In genomic region chr17:48215583-48216139, GRCh38 we compare ENCODE assay signal across 8 cellular contexts.
DNase-seq lines count a peak whose midpoint lies in the region; ATAC-seq and TF ChIP-seq lines count a peak whose summit lies in the region.

No MANE protein-coding gene starts in this region.

- H3K4me3 ChIP-seq in neural progenitor cell = no peak overlapping the region

- H3K4me1 Mint-ChIP-seq in neural progenitor cell = peaks cover 13% of the 10 kb centered on the region

- H2AFZ ChIP-seq in neural progenitor cell (replicated peaks) = no peak overlapping the region

- peak overlapping the region; percentile 70 for H3K27ac Mint-ChIP-seq in neural progenitor cell

- H4K20me1 ChIP-seq in neural progenitor cell (ENCODE audit: low read depth) = no peaks in the 10 kb centered on the region

- no peaks in the 10 kb centered on the region for H3K9me3 ChIP-seq in neural progenitor cell (ENCODE audit: low read depth)

- DNase-seq in AG08395 (ENCODE audit: low spot score) (peak; percentile 77), GM13977 (ENCODE audit: low spot score) (no peak), NCI-H460 (ENCODE audit: extremely low read depth, low read depth) (peak; percentile 30), cerebellar cortex (ENCODE audit: low spot score) (peak; percentile 4), neural progenitor cell (ENCODE audit: low spot score) (peak; percentile 61), activated gamma-delta T cell treated with Interleukin-2 at 50 U/mL for 16 hours (no peak)

- peaks cover 2% of the 10 kb centered on the region for H3K27me3 Mint-ChIP-seq in neural progenitor cell (ENCODE audit: insufficient read depth, low read depth)

- H3K36me3 Mint-ChIP-seq in neural progenitor cell = no peaks in the 10 kb centered on the region

- H3F3A ChIP-seq in neural progenitor cell (ENCODE audit: low read depth) = no peaks in the 10 kb centered on the region

- no peaks in the 10 kb centered on the region for H3K9me3 Mint-ChIP-seq in neural progenitor cell

- H3K27ac ChIP-seq in neural progenitor cell = no peak overlapping the region

- in situ Hi-C loops in GM13977 (cut with MboI; ENCODE audit: low pct_unique_long_range_greater_than_20kb, low sequenced_read_pairs, unreplicated experiment) = no loop called here

- H3K36me3 ChIP-seq in neural progenitor cell = no peaks in the 10 kb centered on the region

- no peaks in the 10 kb centered on the region for H3K79me2 ChIP-seq in neural progenitor cell (ENCODE audit: low read depth)

- no peak overlapping the region for H3K9ac ChIP-seq in neural progenitor cell

- ATAC-seq in HG03135 (IDR thresholded peaks at IDR 0.05; ENCODE audit: unreplicated experiment) (no peak), GM21825 (IDR thresholded peaks at IDR 0.05; ENCODE audit: unreplicated experiment) (no peak)

- peaks cover 43% of the 10 kb centered on the region for H3K27me3 ChIP-seq in neural progenitor cell

- no peak overlapping the region for H3K4me2 ChIP-seq in neural progenitor cell

- TF ChIP-seq CTCF in GM13977 (IDR thresholded peaks at IDR 0.05; ENCODE audit: extremely low read depth, insufficient read depth, missing control alignments) (peak; percentile 52), neural progenitor cell (IDR thresholded peaks at IDR 0.05) (peak; percentile 55)

- no peak overlapping the region for H3K4me3 Mint-ChIP-seq in neural progenitor cell

- H3K4me1 ChIP-seq in neural progenitor cell = peaks cover 5% of the 10 kb centered on the region

Comparison
In these comparisons a context has a peak if more than half of its experiments do, and no peak if none do; other contexts are left out.
1. DNase-seq: peak in AG08395 (single experiment), NCI-H460 (single experiment), cerebellar cortex (single experiment) and neural progenitor cell (single experiment); none in GM13977 (single experiment) and activated gamma-delta T cell treated with Interleukin-2 at 50 U/mL for 16 hours (single experiment).